In genomic region chr9:123073991-123074422, GRCh38 we compare ENCODE assay signal across 12 cellular contexts. TPM values are rescaled to one million over a fixed set of nuclear protein-coding genes. Genes with fewer than 3 reads are reported as not detected.
DNase-seq lines count a peak whose midpoint lies in the region; ATAC-seq and TF ChIP-seq lines count a peak whose summit lies in the region.
"Had no signal": no experiment of that assay in that cellular context is flagged by ENCODE, and none has a peak within 500 bp of the region (broad histone marks: within the 10 kb centered on the region; RNA-seq: fewer than 3 reads in every experiment).

No MANE protein-coding gene starts in this region.

- intact Hi-C loops in prostate gland (cut with DNase I), result no loop called here

- ATAC-seq in HG03457 (IDR thresholded peaks at IDR 0.05; ENCODE audit: unreplicated experiment), result no peak

- WGBS in prostate gland, result 64% methylated on average over 1 of the region's 1 CpG

- H3K4me1 ChIP-seq in prostate gland (replicated peaks), result no peaks in the 10 kb centered on the region

- no peaks in the 10 kb centered on the region for H3K9me3 ChIP-seq in prostate gland

- H3K27ac ChIP-seq in prostate gland, result no peak overlapping the region

- TF ChIP-seq CTCF in fibroblast of pulmonary artery (IDR thresholded peaks at IDR 0.05; ENCODE audit: low read length, missing control alignments) (no peak), prostate gland (IDR thresholded peaks at IDR 0.05) (no peak)

- H3K27me3 ChIP-seq in prostate gland (replicated peaks; ENCODE audit: insufficient read depth), result no peaks in the 10 kb centered on the region

- TF ChIP-seq POLR2A in prostate gland (IDR thresholded peaks at IDR 0.05), result no peak

- H3K4me3 ChIP-seq in fibroblast of pulmonary artery (replicated peaks; ENCODE audit: low read depth, low read length) (no peak overlapping the region), skeletal muscle cell (ENCODE audit: low read depth, low read length) (no peak overlapping the region), prostate gland (no peak overlapping the region)

- peak; percentile 56 for DNase-seq in AG20443 (ENCODE audit: low spot score)
- peak; percentile 76 for DNase-seq in RPMI7951 (ENCODE audit: low read depth)
- DNase-seq in fibroblast of pulmonary artery (ENCODE audit: low read depth), result peak; percentile 60
- DNase-seq in skeletal muscle cell (ENCODE audit: low read depth), result peak; percentile 67
- DNase-seq in GM19240 (ENCODE audit: insufficient read length, low spot score), result no peak
- no peak for DNase-seq in activated effector memory CD4-positive, alpha-beta T cell treated with anti-CD3 and anti-CD28 coated beads, Interleukin-2, amount 50 U/mL, for 16 hours
- DNase-seq in prostate gland (ENCODE audit: low spot score), result no peak
- DNase-seq: COR-L47, Kasumi-1, NCI-H446 treated with DMSO at 0.1 percent for 48 hours, nephron progenitor cell had no signal

- H3K36me3 ChIP-seq in prostate gland, result no peaks in the 10 kb centered on the region

RNA-seq across cellular contexts. Expression of gene GPR21, which starts 40.5 kb away (rescaled TPM):
- total RNA-seq in RPMI7951 (2014; rRNA removed; shearing (Covaris generic)), result not detected in 2 replicates
- total RNA-seq in prostate gland, result under 1 TPM in 1 of 2 donors, not detected in 1; 0.97 TPM

Comparison
In these comparisons a context has a peak if more than half of its experiments do, and no peak if none do; other contexts are left out.
1. DNase-seq: peak in AG20443 (single experiment), RPMI7951 (single experiment), fibroblast of pulmonary artery (single experiment) and skeletal muscle cell (single experiment); none in GM19240 (single experiment), activated effector memory CD4-positive, alpha-beta T cell treated with anti-CD3 and anti-CD28 coated beads, Interleukin-2, amount 50 U/mL, for 16 hours (single experiment) and prostate gland (single experiment).